Comparison of ENCODE assay signal across 8 cellular contexts in the genomic region with DNA sequence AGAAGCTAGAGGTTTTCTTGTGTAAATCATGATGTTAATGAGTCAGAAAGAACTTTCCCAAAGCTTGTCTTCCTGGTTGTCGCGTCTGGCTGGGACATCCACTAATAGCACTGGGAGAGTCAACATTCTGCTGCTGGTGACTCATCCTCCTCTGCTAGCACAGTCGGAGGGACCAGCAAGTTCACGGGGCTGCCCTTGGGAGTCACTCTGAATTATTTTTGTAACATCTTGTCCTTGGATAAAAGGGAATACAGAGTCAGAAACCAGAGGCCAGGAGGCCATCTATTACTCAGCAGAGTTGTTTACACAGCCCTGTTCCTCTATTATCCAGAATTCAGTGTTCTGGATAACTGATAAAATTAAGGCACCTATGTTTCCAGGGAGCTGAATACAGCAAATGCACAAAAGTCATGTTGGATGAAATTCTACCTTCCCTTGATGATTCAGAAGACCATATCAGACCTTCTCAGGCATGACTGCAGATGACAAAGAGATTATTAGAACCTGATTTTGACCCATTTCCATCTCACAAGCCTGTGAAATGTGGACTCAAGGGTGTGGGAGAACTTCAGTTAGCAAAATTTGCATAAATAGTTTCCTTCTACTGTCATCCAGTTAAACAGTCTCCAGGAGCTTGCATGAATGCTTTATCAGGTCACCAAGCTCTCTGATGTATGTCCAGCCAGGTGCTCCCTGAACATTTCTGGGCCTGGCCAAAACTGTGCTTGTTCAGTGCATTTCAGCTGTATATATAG.
DNase-seq lines count a peak whose midpoint lies in the region; ATAC-seq and TF ChIP-seq lines count a peak whose summit lies in the region.

No MANE protein-coding gene starts in this region.

- DNase-seq in EH (ENCODE audit: low read depth) (peak; percentile 99), RWPE2 (ENCODE audit: low spot score) (peak; percentile 74), dedifferentiated amniotic fluid mesenchymal stem cell (ENCODE audit: extremely low spot score) (peak; percentile 87), right lobe of liver (peak; percentile 59 to 82 (median 68)), NCI-H1092 treated with DMSO at 0.1 percent for 48 hours (lab: John Stamatoyannopoulos, UW) (no peak)

- ATAC-seq in GM21360 (IDR thresholded peaks at IDR 0.05; ENCODE audit: unreplicated experiment) (peak; percentile 56), HG03521 (IDR thresholded peaks at IDR 0.05; ENCODE audit: unreplicated experiment) (peak; percentile 53), RWPE2 (ENCODE audit: low read depth) (peak; percentile 86), right lobe of liver (peak; percentile 95 to 97 (median 96))

- intact Hi-C loops in right lobe of liver (cut with DNase I): loop anchor here in 1 of 2 donors (10.0 kb wide), 1 partner anchor 67 kb away; the partner anchor contains the start of gene JAK1

- H3K4me1 ChIP-seq in RWPE2 (ENCODE audit: insufficient read depth, poor library complexity, severe bottlenecking): peaks cover 17% of the 10 kb centered on the region
- peaks cover 0 to 24% (median 7%) of the 10 kb centered on the region in 4 donors for H3K4me1 ChIP-seq in right lobe of liver

- no peak overlapping the region for H3K4me3 Mint-ChIP-seq in stimulated activated naive CD8-positive, alpha-beta T cell treated with anti-CD3 and anti-CD28 coated beads, Interleukin-15, Interleukin-2, amounts not matched to agents 100 ng/mL and 50 ng/mL, for 24 hours

- H3K27me3 Mint-ChIP-seq in stimulated activated naive CD8-positive, alpha-beta T cell treated with anti-CD3 and anti-CD28 coated beads, Interleukin-15, Interleukin-2, amounts not matched to agents 100 ng/mL and 50 ng/mL, for 24 hours: no peaks in the 10 kb centered on the region

- peak overlapping the region; percentile 14 for H3K27ac Mint-ChIP-seq in stimulated activated naive CD8-positive, alpha-beta T cell treated with anti-CD3 and anti-CD28 coated beads, Interleukin-15, Interleukin-2, amounts not matched to agents 100 ng/mL and 50 ng/mL, for 24 hours

- no peaks in the 10 kb centered on the region for H3K9me3 Mint-ChIP-seq in stimulated activated naive CD8-positive, alpha-beta T cell treated with anti-CD3 and anti-CD28 coated beads, Interleukin-15, Interleukin-2, amounts not matched to agents 100 ng/mL and 50 ng/mL, for 24 hours

- TF ChIP-seq POLR2A in right lobe of liver (IDR thresholded peaks at IDR 0.05): no peak

- TF ChIP-seq CTCF in RWPE2 (IDR thresholded peaks at IDR 0.05; ENCODE audit: poor library complexity, severe bottlenecking) (no peak), right lobe of liver (IDR thresholded peaks at IDR 0.05) (no peak)

- H3K9me3 ChIP-seq in RWPE2 (ENCODE audit: severe bottlenecking) (no peaks in the 10 kb centered on the region), right lobe of liver (no peaks in the 10 kb centered on the region)

- H3K4me3 ChIP-seq in RWPE2 (ENCODE audit: severe bottlenecking) (no peak overlapping the region), right lobe of liver (no peak overlapping the region)

- WGBS in right lobe of liver (ENCODE audit: insufficient coverage, low coverage, low lambda C conversion rate, missing lambda C conversion rate): 0% methylated on average over 4 of the region's 4 CpGs

- peaks cover 6% of the 10 kb centered on the region for H3K36me3 Mint-ChIP-seq in stimulated activated naive CD8-positive, alpha-beta T cell treated with anti-CD3 and anti-CD28 coated beads, Interleukin-15, Interleukin-2, amounts not matched to agents 100 ng/mL and 50 ng/mL, for 24 hours (ENCODE audit: low read depth)

- H3K27me3 ChIP-seq in RWPE2 (ENCODE audit: insufficient read depth, poor library complexity, severe bottlenecking): no peaks in the 10 kb centered on the region
- no peaks in the 10 kb centered on the region for H3K27me3 ChIP-seq in right lobe of liver

- H3K36me3 ChIP-seq in RWPE2 (ENCODE audit: low read depth): no peaks in the 10 kb centered on the region
- H3K36me3 ChIP-seq in right lobe of liver: no peaks in the 10 kb centered on the region

- H3K27ac ChIP-seq in RWPE2 (ENCODE audit: poor library complexity, severe bottlenecking): peak overlapping the region; percentile 65
- H3K27ac ChIP-seq in right lobe of liver: peak overlapping the region; percentile 54 to 91 (median 61)

- H3K4me1 Mint-ChIP-seq in stimulated activated naive CD8-positive, alpha-beta T cell treated with anti-CD3 and anti-CD28 coated beads, Interleukin-15, Interleukin-2, amounts not matched to agents 100 ng/mL and 50 ng/mL, for 24 hours (ENCODE audit: low read depth): peaks cover 99% of the 10 kb centered on the region
